ENCODE assay signal across 8 cellular contexts in the genomic region with DNA sequence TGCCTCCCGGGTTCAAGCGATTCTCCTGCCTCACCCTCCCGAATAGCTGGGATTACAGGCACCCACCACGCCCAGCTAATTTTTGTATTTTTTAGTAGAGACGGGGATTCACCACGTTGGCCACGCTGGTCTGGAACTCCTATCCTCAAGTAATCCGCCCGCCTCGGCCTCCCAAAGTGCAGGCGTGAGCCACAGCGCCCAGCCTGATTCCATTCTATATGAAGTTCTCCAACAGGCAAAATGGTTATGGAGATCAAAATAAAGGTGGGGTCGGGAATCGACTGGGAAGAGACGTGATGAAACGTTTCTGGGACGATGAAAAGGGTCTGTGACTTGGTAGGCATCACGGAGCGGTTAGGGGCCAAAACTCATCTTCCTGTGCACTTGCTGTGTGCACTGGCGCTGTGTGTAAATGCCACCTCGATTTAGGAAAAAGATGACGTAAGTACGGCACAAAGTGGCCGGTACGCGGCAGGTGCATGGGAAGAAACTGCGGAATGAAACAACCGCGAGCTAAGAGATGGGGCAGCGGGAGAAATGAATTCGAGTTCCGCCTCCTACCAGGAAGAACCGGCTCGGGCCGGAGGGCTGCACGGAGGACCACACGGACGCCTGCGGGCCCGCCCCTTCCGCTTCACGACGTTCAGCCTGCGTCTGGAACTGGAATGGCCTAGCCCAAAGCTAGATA. TPM values are rescaled to one million over a fixed set of nuclear protein-coding genes. Genes with fewer than 3 reads are reported as not detected.
DNase-seq lines count a peak whose midpoint lies in the region; ATAC-seq, FAIRE-seq and TF ChIP-seq lines count a peak whose summit lies in the region.

No MANE protein-coding gene starts in this region.

- peak; percentile 57 for ATAC-seq in GM23338

- H2AFZ ChIP-seq in GM23338, result no peak overlapping the region

- DNase-seq in GM23338 (ENCODE audit: low spot score) (peak; percentile 98), LNCaP clone FGC (ENCODE audit: low read depth) (peak; percentile 85), SJSA1 (ENCODE audit: low read depth in 1 of 2, low spot score in 2 of 2) (peak; percentile 91 to 96), frontal cortex (ENCODE audit: low spot score in 2 of 2) (peak; percentile 73 to 81), substantia nigra (lab: John Stamatoyannopoulos, UW) (peak; percentile 39 to 94 (median 86))
- peak; percentile 91 for DNase-seq in activated naive CD4-positive, alpha-beta T cell treated with Interleukin-2 at 50 U/mL for 16 hours

- H3K27ac ChIP-seq in DOHH2 (ENCODE audit: low read depth, low read length) (peak overlapping the region; percentile 79), GM23338 (ENCODE audit: low read depth) (peak overlapping the region; percentile 99), SJSA1 (peak overlapping the region; percentile 93), neutrophil (peak overlapping the region; percentile 95), substantia nigra (ENCODE audit: low read depth, low read length, poor library complexity, severe bottlenecking) (peak overlapping the region; percentile 88)

- H3K36me3 ChIP-seq in DOHH2 (ENCODE audit: control insufficient read depth, low read length) (peaks cover 54% of the 10 kb centered on the region), GM23338 (ENCODE audit: insufficient read depth) (no peaks in the 10 kb centered on the region), SJSA1 (peaks cover 26% of the 10 kb centered on the region), neutrophil (no peaks in the 10 kb centered on the region)

- no peak for FAIRE-seq in frontal cortex (lab: Jason Lieb, UNC)

- H3K9me2 ChIP-seq in DOHH2 (replicated peaks; ENCODE audit: control insufficient read depth, low read length) (no peaks in the 10 kb centered on the region), GM23338 (ENCODE audit: insufficient read depth) (no peaks in the 10 kb centered on the region)

- peaks cover 23% of the 10 kb centered on the region for H3K4me1 ChIP-seq in DOHH2 (ENCODE audit: control insufficient read depth, low read length)
- peaks cover 22% of the 10 kb centered on the region for H3K4me1 ChIP-seq in GM23338 (ENCODE audit: insufficient read depth)
- H3K4me1 ChIP-seq in SJSA1 (replicated peaks), result peaks cover 18% of the 10 kb centered on the region
- H3K4me1 ChIP-seq in neutrophil (ENCODE audit: control insufficient read depth in 1 of 2, insufficient read depth in 1 of 2, low read depth in 1 of 2, low read length in 1 of 2), result peaks cover 32 to 39% of the 10 kb centered on the region in 2 experiments

- no peaks in the 10 kb centered on the region; the same call in 2 of the 3 replicates for H3K9me3 Mint-ChIP-seq in GM23338

- H3F3A ChIP-seq in DOHH2 (ENCODE audit: control insufficient read depth, insufficient read depth) (peaks cover 15% of the 10 kb centered on the region), GM23338 (replicated peaks; ENCODE audit: low read depth) (peaks cover 20% of the 10 kb centered on the region)

- H3K79me2 ChIP-seq in DOHH2 (ENCODE audit: control insufficient read depth, low read length) (peaks cover 93% of the 10 kb centered on the region), GM23338 (replicated peaks; ENCODE audit: insufficient read depth) (peaks cover 76% of the 10 kb centered on the region)

- H4K20me1 ChIP-seq in DOHH2 (ENCODE audit: control insufficient read depth, insufficient read depth, low read depth, low read length) (peaks cover 30% of the 10 kb centered on the region), GM23338 (replicated peaks; ENCODE audit: insufficient read depth) (peaks cover 27% of the 10 kb centered on the region)

- peak overlapping the region; percentile 96 for H3K4me3 Mint-ChIP-seq in GM23338

- H3K4me3 ChIP-seq in DOHH2 (ENCODE audit: low read length) (peak overlapping the region; percentile 96), GM23338 (peak overlapping the region; percentile 88), LNCaP clone FGC (ENCODE audit: low read depth, low read length) (peak overlapping the region; percentile 95), SJSA1 (peak overlapping the region; percentile 61), neutrophil (ENCODE audit: low read depth in 1 of 2, low read length in 1 of 2) (peak overlapping the region; percentile 70 to 93)

- peaks cover 36% of the 10 kb centered on the region for H3K27me3 Mint-ChIP-seq in GM23338 (ENCODE audit: insufficient read depth, low read depth, poor library complexity)

- peak overlapping the region; percentile 100 for H3K27ac Mint-ChIP-seq in GM23338

- H3K27me3 ChIP-seq in DOHH2 (ENCODE audit: control insufficient read depth, low read length), result no peaks in the 10 kb centered on the region
- no peaks in the 10 kb centered on the region for H3K27me3 ChIP-seq in GM23338 (ENCODE audit: insufficient read depth)
- H3K27me3 ChIP-seq in SJSA1 (replicated peaks), result no peaks in the 10 kb centered on the region
- no peaks in the 10 kb centered on the region for H3K27me3 ChIP-seq in neutrophil

- H3K9me3 ChIP-seq in DOHH2 (ENCODE audit: control insufficient read depth, insufficient read depth, low read length) (no peaks in the 10 kb centered on the region), SJSA1 (replicated peaks) (no peaks in the 10 kb centered on the region), neutrophil (no peaks in the 10 kb centered on the region)

- peaks cover 31% of the 10 kb centered on the region for H3K4me1 Mint-ChIP-seq in GM23338

- peak overlapping the region; percentile 82 for H3K4me2 ChIP-seq in DOHH2 (ENCODE audit: low read length)
- peak overlapping the region; percentile 90 for H3K4me2 ChIP-seq in GM23338

- TF ChIP-seq CTCF in DOHH2 (IDR thresholded peaks at IDR 0.05; ENCODE audit: low read depth, low read length, poor library complexity, severe bottlenecking), result no peak
- no peak for TF ChIP-seq CTCF in GM23338 (conservative IDR thresholded peaks at IDR 0.05; ENCODE audit: low read depth in 2 of 2)
- no peak for TF ChIP-seq CTCF in LNCaP clone FGC (IDR thresholded peaks at IDR 0.05; ENCODE audit: control insufficient read depth, extremely low read depth, insufficient read depth)
- TF ChIP-seq CTCF in neutrophil (IDR thresholded peaks at IDR 0.05), result peak; percentile 30

- H3K36me3 Mint-ChIP-seq in GM23338 (ENCODE audit: low read depth), result peaks cover 48% of the 10 kb centered on the region

TF ChIP-seq in GM23338, 12 proteins besides CTCF, POLR2A, EP300 and RAD21 (continues in another document):
- TF ChIP-seq POLR2AphosphoS5 (IDR thresholded peaks at IDR 0.05; ENCODE audit: low read depth), result peak; percentile 63
- TF ChIP-seq JUNB (IDR thresholded peaks at IDR 0.05; ENCODE audit: unreplicated experiment), result no peak
- no peak for TF ChIP-seq ZNF114 (CRISPR knock-in tag; IDR thresholded peaks at IDR 0.05)
- TF ChIP-seq REST (IDR thresholded peaks at IDR 0.05; ENCODE audit: unreplicated experiment), result no peak

RNA-seq across cellular contexts. Expression of gene TP53, which starts 1.6 kb away (rescaled TPM):
- 154 and 178 TPM in 2 replicates for total RNA-seq in GM23338 (2014; rRNA removed; shearing (Covaris generic))
- 119 and 138 TPM in 2 replicates for polyA plus RNA-seq in GM23338 (2016; fragmentation: Nextera tagmentation; extraction: Ambion mirVana)
- total RNA-seq in SJSA1 (2014; rRNA removed; shearing (Covaris generic)), result 28.4 and 40.6 TPM in 2 replicates
- 6.9 TPM for total RNA-seq in frontal cortex

RNA-seq across cellular contexts. Expression of gene WRAP53, which starts 2.6 kb away (rescaled TPM):
- 27.1 and 28.1 TPM in 2 replicates for total RNA-seq in GM23338 (2014; rRNA removed; shearing (Covaris generic))
- 33.3 and 33.5 TPM in 2 replicates for polyA plus RNA-seq in GM23338 (2016; fragmentation: Nextera tagmentation; extraction: Ambion mirVana)
- total RNA-seq in SJSA1 (2014; rRNA removed; shearing (Covaris generic)), result 13.8 and 14.2 TPM in 2 replicates
- total RNA-seq in frontal cortex, result 11.8 TPM

RNA-seq across cellular contexts. Expression of gene EFNB3, which starts 19.3 kb away (rescaled TPM):
- 7.7 and 11.5 TPM in 2 replicates for total RNA-seq in GM23338 (2014; rRNA removed; shearing (Covaris generic))
- polyA plus RNA-seq in GM23338 (2016; fragmentation: Nextera tagmentation; extraction: Ambion mirVana), result 4.2 and 4.5 TPM in 2 replicates
- total RNA-seq in SJSA1 (2014; rRNA removed; shearing (Covaris generic)), result not detected in 2 replicates
- 17.5 TPM for total RNA-seq in frontal cortex

RNA-seq across cellular contexts. Expression of gene DNAH2, which starts 31.9 kb away (rescaled TPM):
- total RNA-seq in GM23338 (2014; rRNA removed; shearing (Covaris generic)), result 0.16 and 0.38 TPM in 2 replicates
- not detected in 2 replicates for polyA plus RNA-seq in GM23338 (2016; fragmentation: Nextera tagmentation; extraction: Ambion mirVana)
- not detected in 2 replicates for total RNA-seq in SJSA1 (2014; rRNA removed; shearing (Covaris generic))
- 1.2 TPM for total RNA-seq in frontal cortex

RNA-seq across cellular contexts. Expression of gene ATP1B2, which starts 35.0 kb away (rescaled TPM):
- 11.2 and 14.9 TPM in 2 replicates for total RNA-seq in GM23338 (2014; rRNA removed; shearing (Covaris generic))
- polyA plus RNA-seq in GM23338 (2016; fragmentation: Nextera tagmentation; extraction: Ambion mirVana), result 33.1 and 35.3 TPM in 2 replicates
- total RNA-seq in SJSA1 (2014; rRNA removed; shearing (Covaris generic)), result not detected in 2 replicates
- total RNA-seq in frontal cortex, result 8.2 TPM

Comparison
In these comparisons a context has a peak if more than half of its experiments do, and no peak if none do; other contexts are left out.
1. Peak in every context shown above with its lines: DNase-seq, ATAC-seq, H3K4me3 ChIP-seq and H3K27ac ChIP-seq.